ENCODE assay signal across 1 cellular context in genomic region chr9:122580360-122580759, GRCh38.
TF ChIP-seq lines count a peak whose summit lies in the region.

No MANE protein-coding gene starts in this region.

TF ChIP-seq in SK-N-SH, 30 proteins besides CTCF, POLR2A, EP300 and RAD21 (continued from another document):
- no peak for TF ChIP-seq YY1 (IDR thresholded peaks at IDR 0.05; ENCODE audit: low read depth)
- TF ChIP-seq NFIC (IDR thresholded peaks at IDR 0.05; ENCODE audit: borderline replicate concordance) = peak; percentile 80
- peak; percentile 73 for TF ChIP-seq TCF12 (IDR thresholded peaks at IDR 0.05)
- TF ChIP-seq FOSL2 (IDR thresholded peaks at IDR 0.05; ENCODE audit: borderline replicate concordance, low read depth) = peak; percentile 89; the same call in 1 of the 2 replicates
